Comparison of ENCODE assay signal across 20 cellular contexts in the genomic region with DNA sequence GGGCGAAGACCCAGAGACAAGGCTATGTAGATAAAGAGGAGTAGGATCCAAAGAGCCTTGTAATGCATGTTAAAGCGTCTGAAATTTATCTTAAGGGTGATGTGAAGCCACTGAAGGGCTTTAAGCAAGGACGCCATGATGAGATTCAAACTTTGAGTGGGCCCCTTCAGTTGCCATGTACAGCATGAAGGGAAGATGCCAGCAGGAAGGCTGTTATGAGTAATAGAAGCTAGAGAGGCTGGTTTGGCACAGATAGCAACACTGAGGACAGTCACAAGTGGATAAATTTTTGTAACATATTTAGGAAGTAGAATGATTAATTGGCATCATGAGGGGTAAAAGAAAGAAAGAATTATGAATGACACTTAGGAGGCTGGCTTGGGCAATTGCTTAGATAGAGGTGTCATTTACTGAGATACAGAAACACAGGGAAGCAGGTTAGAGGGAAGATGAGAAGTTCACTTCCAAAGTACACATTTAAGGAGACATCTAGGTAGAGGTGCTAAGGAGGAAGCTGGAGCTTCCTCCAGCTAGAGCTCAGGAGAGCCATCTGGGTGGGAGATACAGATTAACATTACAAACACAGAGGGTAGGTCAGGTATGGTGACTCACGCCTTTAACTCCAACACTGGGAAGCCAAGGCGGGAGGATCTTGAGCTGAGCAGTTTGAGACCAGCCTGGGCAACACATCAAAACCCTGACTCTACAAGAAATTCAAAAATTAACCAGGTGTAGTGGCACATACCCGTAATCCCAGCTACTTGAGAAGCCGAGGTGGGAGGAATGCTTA. TPM values are rescaled to one million over a fixed set of nuclear protein-coding genes. Genes with fewer than 3 reads are reported as not detected.
A peak's percentile ranks its signal among the peaks of the same experiment; 100 is the strongest.
DNase-seq lines count a peak whose midpoint lies in the region; ATAC-seq and TF ChIP-seq lines count a peak whose summit lies in the region.
"Had no signal": no experiment of that assay in that cellular context is flagged by ENCODE, and none has a peak within 500 bp of the region (broad histone marks: within the 10 kb centered on the region; RNA-seq: fewer than 3 reads in every experiment).

No MANE protein-coding gene starts in this region.

- 83% methylated on average over 7 of the region's 7 CpGs for WGBS in smooth muscle cell (ENCODE audit: low lambda C conversion rate)

- no peaks in the 10 kb centered on the region for H3K9me3 Mint-ChIP-seq in activated naive CD4-positive, alpha-beta T cell treated with anti-CD3 and anti-CD28 coated beads, Interleukin-2, amount 50 U/mL, for 72 hours
- H3K9me3 Mint-ChIP-seq: CD8-positive, alpha-beta memory T cell; effector memory CD8-positive, alpha-beta T cell; HFFc6 had no signal

- H2AFZ ChIP-seq in osteoblast (ENCODE audit: low read length) (no peak overlapping the region), smooth muscle cell (ENCODE audit: low read depth) (no peak overlapping the region)

- H3K4me1 ChIP-seq in osteoblast (ENCODE audit: insufficient read depth, low read length) (no peaks in the 10 kb centered on the region), smooth muscle cell (ENCODE audit: low read depth) (no peaks in the 10 kb centered on the region)

- H3K27ac ChIP-seq in osteoblast (ENCODE audit: low read depth, low read length) (no peak overlapping the region), smooth muscle cell (ENCODE audit: low read depth) (no peak overlapping the region)
- H3K27ac ChIP-seq: neutrophil had no signal

- H3K79me2 ChIP-seq in osteoblast (ENCODE audit: insufficient read depth, low read length): peaks cover 55% of the 10 kb centered on the region
- peaks cover 64% of the 10 kb centered on the region for H3K79me2 ChIP-seq in smooth muscle cell (ENCODE audit: low read depth)

- ATAC-seq in activated naive CD4-positive, alpha-beta T cell treated with anti-CD3 and anti-CD28 coated beads, Interleukin-2, amount 50 U/mL, for 72 hours: peak; percentile 31 to 76
- ATAC-seq in HG02938 (IDR thresholded peaks at IDR 0.05; ENCODE audit: unreplicated experiment) (no peak), GM18907 (IDR thresholded peaks at IDR 0.05; ENCODE audit: unreplicated experiment) (no peak)
- ATAC-seq: effector memory CD8-positive, alpha-beta T cell; left lobe of liver had no signal

- H3K4me2 ChIP-seq in osteoblast (ENCODE audit: insufficient read depth, low read length) (no peak overlapping the region), smooth muscle cell (no peak overlapping the region)

- no peak for DNase-seq in activated naive CD4-positive, alpha-beta T cell treated with anti-CD3 and anti-CD28 coated beads, Interleukin-2, amount 50 U/mL, for 72 hours (ENCODE audit: low spot score in 2 of 2)
- no peak for DNase-seq in activated naive CD4-positive, alpha-beta T cell treated with Interleukin-2 at 50 U/mL for 16 hours
- DNase-seq in HT1080 (ENCODE audit: low read depth) (peak; percentile 28), epithelial cell of esophagus (ENCODE audit: low read depth) (peak; percentile 25), osteoblast (ENCODE audit: insufficient read length, low spot score, missing footprints) (peak; percentile 58), smooth muscle cell (lab: John Stamatoyannopoulos, UW; ENCODE audit: unreplicated experiment) (no peak)
- DNase-seq: aorta; CD8-positive, alpha-beta memory T cell; effector memory CD8-positive, alpha-beta T cell; HFFc6; hypothalamus; Kasumi-1; NCI-H524 treated with DMSO at 0.1 percent for 48 hours; Right ventricle myocardium superior; stimulated activated naive CD4-positive, alpha-beta T cell had no signal

- no peak for TF ChIP-seq CTCF in epithelial cell of esophagus (IDR thresholded peaks at IDR 0.05; ENCODE audit: insufficient read depth, low read depth, low read length, missing control alignments)
- no peak for TF ChIP-seq CTCF in osteoblast (IDR thresholded peaks at IDR 0.05; ENCODE audit: extremely low read depth, low read depth, low read length)
- TF ChIP-seq CTCF in smooth muscle cell (IDR thresholded peaks at IDR 0.05; ENCODE audit: borderline replicate concordance, insufficient read depth, poor library complexity, severe bottlenecking): no peak

- peaks cover 0 to 6% of the 10 kb centered on the region in 2 donors for H3K36me3 Mint-ChIP-seq in activated naive CD4-positive, alpha-beta T cell treated with anti-CD3 and anti-CD28 coated beads, Interleukin-2, amount 50 U/mL, for 72 hours

- H3F3A ChIP-seq in smooth muscle cell (ENCODE audit: low read depth): no peaks in the 10 kb centered on the region

- H3K9me3 ChIP-seq in osteoblast (ENCODE audit: low read depth, low read length) (no peaks in the 10 kb centered on the region), smooth muscle cell (replicated peaks; ENCODE audit: low read depth) (no peaks in the 10 kb centered on the region)
- H3K9me3 ChIP-seq: neutrophil had no signal

- H3K27me3 ChIP-seq in osteoblast (ENCODE audit: insufficient read depth, low read length): no peaks in the 10 kb centered on the region
- H3K27me3 ChIP-seq in smooth muscle cell (ENCODE audit: low read depth): no peaks in the 10 kb centered on the region
- H3K27me3 ChIP-seq: neutrophil had no signal

- H3K4me3 ChIP-seq in epithelial cell of esophagus (ENCODE audit: low read length) (no peak overlapping the region), osteoblast (ENCODE audit: insufficient read depth, low read length) (no peak overlapping the region), smooth muscle cell (no peak overlapping the region)

- peaks cover 18% of the 10 kb centered on the region for H4K20me1 ChIP-seq in osteoblast (ENCODE audit: insufficient read depth, low read length)
- H4K20me1 ChIP-seq in smooth muscle cell (ENCODE audit: low read depth): peaks cover 77% of the 10 kb centered on the region

- H3K9ac ChIP-seq in smooth muscle cell (ENCODE audit: low read depth): no peak overlapping the region

- H3K27ac Mint-ChIP-seq in activated naive CD4-positive, alpha-beta T cell treated with anti-CD3 and anti-CD28 coated beads, Interleukin-2, amount 50 U/mL, for 72 hours: peak overlapping the region; percentile 2
- H3K27ac Mint-ChIP-seq: effector memory CD8-positive, alpha-beta T cell; HFFc6 had no signal

- H3K36me3 ChIP-seq in osteoblast (ENCODE audit: insufficient read depth, low read length): no peaks in the 10 kb centered on the region
- H3K36me3 ChIP-seq in smooth muscle cell (ENCODE audit: low read depth): no peaks in the 10 kb centered on the region
- H3K36me3 ChIP-seq: neutrophil had no signal

RNA-seq across cellular contexts. Expression of a gene that starts 13.7 kb away (rescaled TPM):
- total RNA-seq in activated naive CD4-positive, alpha-beta T cell treated with anti-CD3 and anti-CD28 coated beads, Interleukin-2, amount 50 U/mL, for 72 hours: 10 to 100 TPM; 21.2 to 23.3 TPM
- total RNA-seq in HT1080 (2014; rRNA removed; shearing (Covaris generic)): 6.9 and 9.4 TPM in 2 replicates
- 3.7 and 5.5 TPM in 2 replicates for polyA plus RNA-seq in HT1080 (2015; cell fraction: cytosol; rRNA removed)
- 14.9 and 15.7 TPM in 2 replicates for polyA plus RNA-seq in HT1080 (2015; cell fraction: nucleus; rRNA removed)
- total RNA-seq in osteoblast (35.1 and 43.0 TPM in 2 replicates), smooth muscle cell (21.5 and 22.3 TPM in 2 replicates)
- 1.5 and 1.9 TPM in 2 replicates for polyA plus RNA-seq in smooth muscle cell

RNA-seq across cellular contexts. Expression of a gene that starts 13.8 kb away (rescaled TPM):
- total RNA-seq in activated naive CD4-positive, alpha-beta T cell treated with anti-CD3 and anti-CD28 coated beads, Interleukin-2, amount 50 U/mL, for 72 hours: 10 to 100 TPM; 16.0 to 24.7 TPM
- 28.1 and 36.6 TPM in 2 replicates for total RNA-seq in HT1080 (2014; rRNA removed; shearing (Covaris generic))
- polyA plus RNA-seq in HT1080 (2015; cell fraction: cytosol; rRNA removed): 31.4 and 33.5 TPM in 2 replicates
- polyA plus RNA-seq in HT1080 (2015; cell fraction: nucleus; rRNA removed): 23.7 and 30.4 TPM in 2 replicates
- total RNA-seq in osteoblast: 22.4 and 26.8 TPM in 2 replicates
- 35.2 and 46.6 TPM in 2 replicates for total RNA-seq in smooth muscle cell
- polyA plus RNA-seq in smooth muscle cell: 19.7 and 21.2 TPM in 2 replicates

RNA-seq across cellular contexts. Expression of a gene that starts 42.4 kb away (rescaled TPM):
- total RNA-seq in activated naive CD4-positive, alpha-beta T cell treated with anti-CD3 and anti-CD28 coated beads, Interleukin-2, amount 50 U/mL, for 72 hours: 1 to 10 TPM in 1 of 2 donors, under 1 TPM in 1; 0.80 to 2.4 TPM
- 0.23 TPM in 1 of 2 replicates, not detected in the other for total RNA-seq in HT1080 (2014; rRNA removed; shearing (Covaris generic))
- 0.08 and 0.18 TPM in 2 replicates for polyA plus RNA-seq in HT1080 (2015; cell fraction: cytosol; rRNA removed)
- polyA plus RNA-seq in HT1080 (2015; cell fraction: nucleus; rRNA removed): 0.12 TPM in 1 of 2 replicates, not detected in the other
- total RNA-seq in osteoblast (0.29 and 1.4 TPM in 2 replicates), smooth muscle cell (4.9 and 5.1 TPM in 2 replicates)
- polyA plus RNA-seq in smooth muscle cell: 2.3 and 3.5 TPM in 2 replicates
- total RNA-seq: HFFc6; T-helper 1 cell treated with Interleukin-12 subunit alpha and Interleukin-12 subunit beta and Interleukin-4 antibody, amounts not matched to agents 30 ng/mL and 1 ng/mL, for 36 hours had no signal
- polyA plus RNA-seq: CD8-positive, alpha-beta memory T cell had no signal

Comparison
In these comparisons a context has a peak if more than half of its experiments do, and no peak if none do; other contexts are left out.
1. ATAC-seq: peak in activated naive CD4-positive, alpha-beta T cell treated with anti-CD3 and anti-CD28 coated beads, Interleukin-2, amount 50 U/mL, for 72 hours (2 of 2); none in HG02938 (single experiment) and GM18907 (single experiment).
2. DNase-seq: peak in HT1080 (single experiment), epithelial cell of esophagus (single experiment) and osteoblast (single experiment); none in activated naive CD4-positive, alpha-beta T cell treated with anti-CD3 and anti-CD28 coated beads, Interleukin-2, amount 50 U/mL, for 72 hours (0 of 2), activated naive CD4-positive, alpha-beta T cell treated with Interleukin-2 at 50 U/mL for 16 hours (single experiment) and smooth muscle cell (single experiment).